Comparison of ENCODE assay signal across 12 cellular contexts in genomic region chr18:40250218-40250617, GRCh38.
A peak's percentile ranks its signal among the peaks of the same experiment; 100 is the strongest.
DNase-seq lines count a peak whose midpoint lies in the region; ATAC-seq and TF ChIP-seq lines count a peak whose summit lies in the region.
"Had no signal": no experiment of that assay in that cellular context is flagged by ENCODE, and none has a peak within 500 bp of the region (broad histone marks: within the 10 kb centered on the region; RNA-seq: fewer than 3 reads in every experiment).

No MANE protein-coding gene starts in this region.

- H3K9ac ChIP-seq in OCI-LY3 (ENCODE audit: low read length): no peak overlapping the region

- H3K4me2 ChIP-seq in OCI-LY3 (ENCODE audit: low read length): no peak overlapping the region; the same call in 1 of the 2 replicates

- DNase-seq in DMS 273 (lab: John Stamatoyannopoulos, UW; ENCODE audit: unreplicated experiment) (peak; percentile 27), DMS 273 treated with DMSO at 0.1 percent for 48 hours (lab: John Stamatoyannopoulos, UW) (no peak), kidney tubule cell (ENCODE audit: low spot score) (peak; percentile 30), superior temporal gyrus (ENCODE audit: extremely low spot score) (peak; percentile 55), A172 (ENCODE audit: low spot score) (no peak)
- DNase-seq: CD4-positive, alpha-beta memory T cell; KG1; NCI-H1048 had no signal

- no peak overlapping the region for H3K27ac ChIP-seq in OCI-LY3 (ENCODE audit: low read length)
- H3K27ac ChIP-seq: 22Rv1 had no signal

- ATAC-seq in HG03354 (IDR thresholded peaks at IDR 0.05; ENCODE audit: poor library complexity, severe bottlenecking, unreplicated experiment): no peak
- no peak for ATAC-seq in GM21786 (IDR thresholded peaks at IDR 0.05; ENCODE audit: unreplicated experiment)

- peaks cover 16% of the 10 kb centered on the region for H3K4me1 ChIP-seq in OCI-LY3 (ENCODE audit: low read length)

- no peaks in the 10 kb centered on the region for H3K27me3 ChIP-seq in OCI-LY3 (ENCODE audit: low read depth, low read length)

- no peaks in the 10 kb centered on the region for H3K36me3 ChIP-seq in OCI-LY3 (replicated peaks; ENCODE audit: low read depth, low read length)

- TF ChIP-seq CTCF in OCI-LY3 (IDR thresholded peaks at IDR 0.05; ENCODE audit: low read depth, low read length): no peak

- H2AFZ ChIP-seq in OCI-LY3 (ENCODE audit: low read depth, low read length): 0 out of 2 replicates have a peak overlapping the region, but pooled peaks have one; percentile 2

- H3K79me2 ChIP-seq in OCI-LY3 (ENCODE audit: low read length): no peaks in the 10 kb centered on the region

- no peaks in the 10 kb centered on the region for H4K20me1 ChIP-seq in OCI-LY3 (ENCODE audit: insufficient read depth, low read length)

- H3K9me3 ChIP-seq in OCI-LY3 (ENCODE audit: insufficient read depth, low read length): no peaks in the 10 kb centered on the region

- H3K4me3 ChIP-seq in OCI-LY3 (ENCODE audit: low read length): no peak overlapping the region

Comparison
In these comparisons a context has a peak if more than half of its experiments do, and no peak if none do; other contexts are left out.
1. DNase-seq: peak in DMS 273 (single experiment), kidney tubule cell (single experiment) and superior temporal gyrus (single experiment); none in DMS 273 treated with DMSO at 0.1 percent for 48 hours (single experiment) and A172 (single experiment).